In the genomic region with DNA sequence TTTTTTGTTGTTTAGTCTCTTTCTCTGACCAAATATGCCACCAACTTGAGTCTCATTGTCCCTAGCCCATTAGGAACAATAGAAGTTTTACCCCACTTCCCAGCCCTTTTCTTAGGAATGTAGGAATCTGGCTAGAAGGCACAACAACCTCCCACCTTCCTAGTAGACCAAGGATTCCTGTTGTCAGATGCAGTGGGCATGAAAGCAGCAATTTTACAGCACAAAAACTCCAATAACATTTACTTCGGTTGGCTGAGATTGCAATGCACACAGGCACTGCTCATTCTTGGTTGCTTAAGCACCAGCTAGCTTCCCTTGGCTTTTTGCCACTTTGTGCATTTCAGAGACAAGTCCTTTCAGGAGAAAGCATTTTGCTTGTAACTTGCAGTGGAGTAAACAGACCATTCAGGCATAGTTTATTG, we compare ENCODE assay signal across 12 cellular contexts.
A peak's percentile ranks its signal among the peaks of the same experiment; 100 is the strongest.
DNase-seq lines count a peak whose midpoint lies in the region; ATAC-seq, FAIRE-seq and TF ChIP-seq lines count a peak whose summit lies in the region.
"Had no signal": no experiment of that assay in that cellular context is flagged by ENCODE, and none has a peak within 500 bp of the region (broad histone marks: within the 10 kb centered on the region; RNA-seq: fewer than 3 reads in every experiment).

No MANE protein-coding gene starts in this region.

- no peak overlapping the region for H3K27ac ChIP-seq in brain microvascular endothelial cell

- TF ChIP-seq CTCF in BE2C (IDR thresholded peaks at IDR 0.05; ENCODE audit: low read depth, low read length) = no peak
- no peak for TF ChIP-seq CTCF in brain microvascular endothelial cell (IDR thresholded peaks at IDR 0.05; ENCODE audit: low read depth, low read length, missing control alignments)

- H3K4me3 Mint-ChIP-seq in activated T-cell treated with anti-CD3 and anti-CD28 coated beads, Interleukin-2, amount 50 U/mL, for 4 hours = no peak overlapping the region

- H3K9me3 Mint-ChIP-seq in activated T-cell treated with anti-CD3 and anti-CD28 coated beads, Interleukin-2, amount 50 U/mL, for 4 hours = no peaks in the 10 kb centered on the region

- no peaks in the 10 kb centered on the region for H3K9me3 ChIP-seq in BE2C

- H3K4me3 ChIP-seq in BE2C (ENCODE audit: low read depth, low read length) (no peak overlapping the region), brain microvascular endothelial cell (ENCODE audit: low read depth, low read length) (no peak overlapping the region)
- H3K4me3 ChIP-seq: smooth muscle cell had no signal

- FAIRE-seq in islet of Langerhans (lab: Jason Lieb, UNC) = peak; percentile 99
- FAIRE-seq: G401.6 had no signal

- peaks cover 20% of the 10 kb centered on the region for H3K4me1 ChIP-seq in BE2C

- H3K36me3 Mint-ChIP-seq in activated T-cell treated with anti-CD3 and anti-CD28 coated beads, Interleukin-2, amount 50 U/mL, for 4 hours (ENCODE audit: insufficient read depth) = no peaks in the 10 kb centered on the region
- H3K36me3 Mint-ChIP-seq: activated naive CD4-positive, alpha-beta T cell treated with anti-CD3 and anti-CD28 coated beads, Interleukin-2, amount 50 U/mL, for 72 hours had no signal

- in situ Hi-C loops in brain microvascular endothelial cell (cut with HindIII; ENCODE audit: low pct_ligation_motif_present, low sequenced_read_pairs) = no loop called here

- no peaks in the 10 kb centered on the region for H3K4me1 Mint-ChIP-seq in activated T-cell treated with anti-CD3 and anti-CD28 coated beads, Interleukin-2, amount 50 U/mL, for 4 hours (ENCODE audit: low read depth)

- H3K27me3 ChIP-seq in BE2C = no peaks in the 10 kb centered on the region
- no peaks in the 10 kb centered on the region for H3K27me3 ChIP-seq in brain microvascular endothelial cell (replicated peaks)

- no peak for ATAC-seq in HG03196 (IDR thresholded peaks at IDR 0.05; ENCODE audit: unreplicated experiment)
- ATAC-seq in activated T-cell treated with anti-CD3 and anti-CD28 coated beads, Interleukin-2, amount 50 U/mL, for 4 hours = no peak
- ATAC-seq in GM18868 (IDR thresholded peaks at IDR 0.05; ENCODE audit: unreplicated experiment) = no peak
- ATAC-seq: activated naive CD4-positive, alpha-beta T cell treated with anti-CD3 and anti-CD28 coated beads, Interleukin-2, amount 50 U/mL, for 72 hours had no signal

- H3K27me3 Mint-ChIP-seq in activated T-cell treated with anti-CD3 and anti-CD28 coated beads, Interleukin-2, amount 50 U/mL, for 4 hours (ENCODE audit: low read depth) = peaks cover 7% of the 10 kb centered on the region

- DNase-seq in BE2C (peak; percentile 39), LHCN-M2 (ENCODE audit: low read depth) (peak; percentile 32), brain microvascular endothelial cell (peak; percentile 70), middle frontal gyrus (ENCODE audit: extremely low spot score, low spot score) (no peak)
- DNase-seq in activated T-cell treated with anti-CD3 and anti-CD28 coated beads, Interleukin-2, amount 50 U/mL, for 4 hours = no peak
- DNase-seq: T1000 had no signal

- no peaks in the 10 kb centered on the region for H3K36me3 ChIP-seq in BE2C
- H3K36me3 ChIP-seq in brain microvascular endothelial cell (replicated peaks) = no peaks in the 10 kb centered on the region

Comparison
In these comparisons a context has a peak if more than half of its experiments do, and no peak if none do; other contexts are left out.
1. DNase-seq: peak in BE2C (single experiment), LHCN-M2 (single experiment) and brain microvascular endothelial cell (single experiment); none in middle frontal gyrus (single experiment) and activated T-cell treated with anti-CD3 and anti-CD28 coated beads, Interleukin-2, amount 50 U/mL, for 4 hours (single experiment).